1 cellular context compared by ENCODE assay signal in genomic region chr2:52336951-52337350, GRCh38.
TF ChIP-seq lines count a peak whose summit lies in the region.

No MANE protein-coding gene starts in this region.

TF ChIP-seq in H1, 55 proteins besides CTCF, POLR2A, EP300 and RAD21 (continued from another document):
- TF ChIP-seq SP1 (IDR thresholded peaks at IDR 0.05; ENCODE audit: low read depth, low read length) = no peak
